In the genomic region with DNA sequence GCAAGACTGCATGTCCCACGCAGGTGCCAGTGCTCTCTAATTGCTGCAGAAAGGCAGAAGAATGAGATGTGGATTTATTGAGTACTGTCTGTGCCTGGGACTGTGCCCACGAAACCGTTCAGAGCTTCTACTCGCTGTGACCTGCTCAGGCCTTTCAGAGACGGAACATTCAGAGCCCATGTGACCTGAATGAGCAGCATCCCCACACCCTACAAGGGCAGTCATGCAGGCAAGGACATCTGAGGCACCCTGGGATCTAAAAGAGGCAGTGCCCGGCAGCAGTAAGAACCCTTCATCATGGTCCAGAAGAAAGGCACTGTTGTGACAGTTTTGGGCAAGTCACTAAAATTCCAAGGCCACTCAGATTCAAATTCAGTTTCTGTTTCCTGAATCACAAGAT, we compare ENCODE assay signal across 1 cellular context.
TF ChIP-seq lines count a peak whose summit lies in the region.

No MANE protein-coding gene starts in this region.

TF ChIP-seq in GM23338, 12 proteins besides CTCF, POLR2A, EP300 and RAD21 (continued from another document):
- TF ChIP-seq REST (IDR thresholded peaks at IDR 0.05; ENCODE audit: unreplicated experiment) (no peak), JUNB (IDR thresholded peaks at IDR 0.05; ENCODE audit: unreplicated experiment) (no peak), STAT1 (IDR thresholded peaks at IDR 0.05; ENCODE audit: unreplicated experiment) (no peak), ZNF114 (CRISPR knock-in tag; IDR thresholded peaks at IDR 0.05) (no peak), ETS1 (IDR thresholded peaks at IDR 0.05) (no peak), EZH2 (IDR thresholded peaks at IDR 0.05; ENCODE audit: low read depth, unreplicated experiment) (no peak), EZH2phosphoT487 (IDR thresholded peaks at IDR 0.05; ENCODE audit: unreplicated experiment) (no peak), CREB1 (CRISPR knock-in tag; IDR thresholded peaks at IDR 0.05; ENCODE audit: low read depth) (no peak)
- TF ChIP-seq, protein P1, sequence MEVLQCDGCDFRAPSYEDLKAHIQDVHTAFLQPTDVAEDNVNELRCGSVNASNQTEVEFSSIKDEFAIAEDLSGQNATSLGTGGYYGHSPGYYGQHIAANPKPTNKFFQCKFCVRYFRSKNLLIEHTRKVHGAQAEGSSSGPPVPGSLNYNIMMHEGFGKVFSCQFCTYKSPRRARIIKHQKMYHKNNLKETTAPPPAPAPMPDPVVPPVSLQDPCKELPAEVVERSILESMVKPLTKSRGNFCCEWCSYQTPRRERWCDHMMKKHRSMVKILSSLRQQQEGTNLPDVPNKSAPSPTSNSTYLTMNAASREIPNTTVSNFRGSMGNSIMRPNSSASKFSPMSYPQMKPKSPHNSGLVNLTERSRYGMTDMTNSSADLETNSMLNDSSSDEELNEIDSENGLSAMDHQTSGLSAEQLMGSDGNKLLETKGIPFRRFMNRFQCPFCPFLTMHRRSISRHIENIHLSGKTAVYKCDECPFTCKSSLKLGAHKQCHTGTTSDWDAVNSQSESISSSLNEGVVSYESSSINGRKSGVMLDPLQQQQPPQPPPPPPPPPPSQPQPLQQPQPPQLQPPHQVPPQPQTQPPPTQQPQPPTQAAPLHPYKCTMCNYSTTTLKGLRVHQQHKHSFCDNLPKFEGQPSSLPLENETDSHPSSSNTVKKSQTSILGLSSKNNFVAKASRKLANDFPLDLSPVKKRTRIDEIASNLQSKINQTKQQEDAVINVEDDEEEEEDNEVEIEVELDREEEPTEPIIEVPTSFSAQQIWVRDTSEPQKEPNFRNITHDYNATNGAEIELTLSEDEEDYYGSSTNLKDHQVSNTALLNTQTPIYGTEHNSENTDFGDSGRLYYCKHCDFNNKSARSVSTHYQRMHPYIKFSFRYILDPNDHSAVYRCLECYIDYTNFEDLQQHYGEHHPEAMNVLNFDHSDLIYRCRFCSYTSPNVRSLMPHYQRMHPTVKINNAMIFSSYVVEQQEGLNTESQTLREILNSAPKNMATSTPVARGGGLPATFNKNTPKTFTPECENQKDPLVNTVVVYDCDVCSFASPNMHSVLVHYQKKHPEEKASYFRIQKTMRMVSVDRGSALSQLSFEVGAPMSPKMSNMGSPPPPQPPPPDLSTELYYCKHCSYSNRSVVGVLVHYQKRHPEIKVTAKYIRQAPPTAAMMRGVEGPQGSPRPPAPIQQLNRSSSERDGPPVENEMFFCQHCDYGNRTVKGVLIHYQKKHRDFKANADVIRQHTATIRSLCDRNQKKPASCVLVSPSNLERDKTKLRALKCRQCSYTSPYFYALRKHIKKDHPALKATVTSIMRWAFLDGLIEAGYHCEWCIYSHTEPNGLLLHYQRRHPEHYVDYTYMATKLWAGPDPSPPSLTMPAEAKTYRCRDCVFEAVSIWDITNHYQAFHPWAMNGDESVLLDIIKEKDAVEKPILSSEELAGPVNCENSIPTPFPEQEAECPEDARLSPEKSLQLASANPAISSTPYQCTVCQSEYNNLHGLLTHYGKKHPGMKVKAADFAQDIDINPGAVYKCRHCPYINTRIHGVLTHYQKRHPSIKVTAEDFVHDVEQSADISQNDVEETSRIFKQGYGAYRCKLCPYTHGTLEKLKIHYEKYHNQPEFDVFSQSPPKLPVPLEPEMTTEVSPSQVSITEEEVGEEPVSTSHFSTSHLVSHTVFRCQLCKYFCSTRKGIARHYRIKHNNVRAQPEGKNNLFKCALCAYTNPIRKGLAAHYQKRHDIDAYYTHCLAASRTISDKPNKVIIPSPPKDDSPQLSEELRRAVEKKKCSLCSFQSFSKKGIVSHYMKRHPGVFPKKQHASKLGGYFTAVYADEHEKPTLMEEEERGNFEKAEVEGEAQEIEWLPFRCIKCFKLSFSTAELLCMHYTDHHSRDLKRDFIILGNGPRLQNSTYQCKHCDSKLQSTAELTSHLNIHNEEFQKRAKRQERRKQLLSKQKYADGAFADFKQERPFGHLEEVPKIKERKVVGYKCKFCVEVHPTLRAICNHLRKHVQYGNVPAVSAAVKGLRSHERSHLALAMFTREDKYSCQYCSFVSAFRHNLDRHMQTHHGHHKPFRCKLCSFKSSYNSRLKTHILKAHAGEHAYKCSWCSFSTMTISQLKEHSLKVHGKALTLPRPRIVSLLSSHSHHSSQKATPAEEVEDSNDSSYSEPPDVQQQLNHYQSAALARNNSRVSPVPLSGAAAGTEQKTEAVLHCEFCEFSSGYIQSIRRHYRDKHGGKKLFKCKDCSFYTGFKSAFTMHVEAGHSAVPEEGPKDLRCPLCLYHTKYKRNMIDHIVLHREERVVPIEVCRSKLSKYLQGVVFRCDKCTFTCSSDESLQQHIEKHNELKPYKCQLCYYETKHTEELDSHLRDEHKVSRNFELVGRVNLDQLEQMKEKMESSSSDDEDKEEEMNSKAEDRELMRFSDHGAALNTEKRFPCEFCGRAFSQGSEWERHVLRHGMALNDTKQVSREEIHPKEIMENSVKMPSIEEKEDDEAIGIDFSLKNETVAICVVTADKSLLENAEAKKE (CRISPR knock-in tag; IDR thresholded peaks at IDR 0.05): no peak
